ENCODE assay signal across 25 cellular contexts in the genomic region with DNA sequence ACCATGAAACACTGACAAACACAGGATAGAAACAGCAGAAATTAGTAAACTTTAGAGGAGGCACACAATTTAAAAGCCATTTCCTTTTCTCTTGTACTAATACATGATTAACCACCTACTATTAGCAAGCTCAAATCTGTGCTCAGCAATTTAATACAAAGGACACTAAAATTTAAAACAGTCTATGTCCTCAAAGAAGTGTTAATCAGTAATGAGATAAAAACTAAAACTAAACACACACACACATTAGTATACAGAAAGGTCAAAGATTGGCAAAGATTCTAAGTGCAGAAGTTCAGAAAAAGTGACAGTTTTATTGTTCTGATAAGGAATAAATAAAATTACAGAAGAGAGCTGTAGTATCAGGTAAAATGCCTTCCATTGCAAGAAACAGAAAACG.
DNase-seq lines count a peak whose midpoint lies in the region; ATAC-seq, FAIRE-seq and TF ChIP-seq lines count a peak whose summit lies in the region.
"Had no signal": no experiment of that assay in that cellular context is flagged by ENCODE, and none has a peak within 500 bp of the region (broad histone marks: within the 10 kb centered on the region; RNA-seq: fewer than 3 reads in every experiment).

No MANE protein-coding gene starts in this region.

- H3K4me3 Mint-ChIP-seq in GM23338 (no peak overlapping the region), progenitor cell of endocrine pancreas (ENCODE audit: low read depth) (no peak overlapping the region)
- H3K4me3 Mint-ChIP-seq: B cell; CD4-positive, CD25-positive, alpha-beta regulatory T cell; CD8-positive, alpha-beta T cell; HFFc6 had no signal

- H2AFZ ChIP-seq in GM23338, result no peak overlapping the region
- H2AFZ ChIP-seq: GM23248 had no signal

- peaks cover 2% of the 10 kb centered on the region; the same call in 1 of the 3 replicates for H3K4me1 Mint-ChIP-seq in GM23338
- peaks cover 32% of the 10 kb centered on the region for H3K4me1 Mint-ChIP-seq in progenitor cell of endocrine pancreas (ENCODE audit: low read depth)
- H3K4me1 Mint-ChIP-seq: B cell had no signal

- H3K4me1 ChIP-seq in GM23338 (ENCODE audit: insufficient read depth) (no peaks in the 10 kb centered on the region), kidney (ENCODE audit: control insufficient read depth in 1 of 2, insufficient read depth in 1 of 2, low read depth in 1 of 2, low read length in 2 of 2) (peaks cover 0 to 5% of the 10 kb centered on the region in 2 donors), liver (ENCODE audit: control insufficient read depth in 4 of 4, insufficient read depth in 4 of 4, low read length in 3 of 4) (peaks cover 5 to 14% (median 5%) of the 10 kb centered on the region in 4 donors)
- H3K4me1 ChIP-seq: Caco-2 had no signal

- H3K4me2 ChIP-seq in GM23338, result no peak overlapping the region
- H3K4me2 ChIP-seq: BLaER1 had no signal

- intact Hi-C loops in kidney (cut with DNase I), result no loop called here
- intact Hi-C loops in left ventricle myocardium superior (cut with micrococcal nuclease), result no loop called here

- no peak for TF ChIP-seq RAD21 in liver (IDR thresholded peaks at IDR 0.05)

- H3K4me3 ChIP-seq in GM23338 (no peak overlapping the region), kidney (ENCODE audit: low read length in 2 of 2) (no peak overlapping the region), liver (ENCODE audit: low read depth in 1 of 3, low read length in 3 of 3) (no peak overlapping the region)
- H3K4me3 ChIP-seq: BLaER1, GM12878, GM23248, HAP-1 had no signal

- no peaks in the 10 kb centered on the region for H3K79me2 ChIP-seq in GM23338 (replicated peaks; ENCODE audit: insufficient read depth)

- H3K36me3 Mint-ChIP-seq in GM23338 (ENCODE audit: low read depth) (no peaks in the 10 kb centered on the region), progenitor cell of endocrine pancreas (ENCODE audit: insufficient read depth) (peaks cover 3% of the 10 kb centered on the region)
- H3K36me3 Mint-ChIP-seq: CD4-positive, CD25-positive, alpha-beta regulatory T cell; CD8-positive, alpha-beta T cell had no signal

- H3K9me2 ChIP-seq in GM23338 (ENCODE audit: insufficient read depth), result no peaks in the 10 kb centered on the region

- in situ Hi-C loops in KBM-7 (cut with MboI; ENCODE audit: low pct_unique_long_range_greater_than_20kb, low sequenced_read_pairs), result no loop called here

- 40% methylated on average over 1 of the region's 1 CpG for WGBS in liver

- H3K27ac Mint-ChIP-seq in GM23338 (peak overlapping the region; percentile 71), progenitor cell of endocrine pancreas (peak overlapping the region; percentile 91)
- H3K27ac Mint-ChIP-seq: B cell; CD4-positive, CD25-positive, alpha-beta regulatory T cell; CD8-positive, alpha-beta T cell; HFFc6 had no signal

- H3K27ac ChIP-seq in GM23338 (ENCODE audit: low read depth) (no peak overlapping the region), kidney (ENCODE audit: low read depth in 2 of 2, low read length in 2 of 2) (no peak overlapping the region), liver (ENCODE audit: low read depth in 1 of 2, low read length in 2 of 2) (no peak overlapping the region)
- H3K27ac ChIP-seq: 22Rv1, BLaER1, C4-2B, GM23248 had no signal

- no peaks in the 10 kb centered on the region for H3K27me3 Mint-ChIP-seq in GM23338 (ENCODE audit: insufficient read depth, low read depth, poor library complexity)
- no peaks in the 10 kb centered on the region for H3K27me3 Mint-ChIP-seq in progenitor cell of endocrine pancreas
- H3K27me3 Mint-ChIP-seq: B cell; CD4-positive, CD25-positive, alpha-beta regulatory T cell had no signal

- DNase-seq in GM23338 (ENCODE audit: low spot score), result no peak
- DNase-seq in kidney, result no peak
- no peak for DNase-seq in progenitor cell of endocrine pancreas (ENCODE audit: low spot score, unreplicated experiment)
- DNase-seq in KBM-7, result no peak
- no peak for DNase-seq in NCI-H2029 treated with DMSO at 0.1 percent for 48 hours (lab: John Stamatoyannopoulos, UW)
- no peak for DNase-seq in left ventricle myocardium superior
- no peak for DNase-seq in H4 (ENCODE audit: low spot score)
- DNase-seq: Caco-2; CD4-positive, CD25-positive, alpha-beta regulatory T cell; CD8-positive, alpha-beta T cell; DMS153; EL; GDM1; GM23248; HFFc6 had no signal

- H3K27me3 ChIP-seq in GM23338 (ENCODE audit: insufficient read depth) (no peaks in the 10 kb centered on the region), liver (ENCODE audit: control insufficient read depth in 4 of 4, insufficient read depth in 4 of 4, low read length in 3 of 4) (no peaks in the 10 kb centered on the region)
- H3K27me3 ChIP-seq: BLaER1 had no signal

- H3F3A ChIP-seq in GM23338 (replicated peaks; ENCODE audit: low read depth), result no peaks in the 10 kb centered on the region

- H3K9me3 ChIP-seq in kidney (ENCODE audit: control insufficient read depth in 1 of 2, low read length in 2 of 2) (no peaks in the 10 kb centered on the region), liver (ENCODE audit: control insufficient read depth in 4 of 4, low read length in 3 of 4) (no peaks in the 10 kb centered on the region)
- H3K9me3 ChIP-seq: BLaER1, Caco-2, HAP-1 had no signal

- H4K20me1 ChIP-seq in GM23338 (replicated peaks; ENCODE audit: insufficient read depth), result no peaks in the 10 kb centered on the region
- H4K20me1 ChIP-seq: BLaER1 had no signal

- no peaks in the 10 kb centered on the region for H3K9me3 Mint-ChIP-seq in GM23338
- no peaks in the 10 kb centered on the region for H3K9me3 Mint-ChIP-seq in progenitor cell of endocrine pancreas (ENCODE audit: low read depth)
- H3K9me3 Mint-ChIP-seq: CD8-positive, alpha-beta T cell; HFFc6 had no signal

- no peak for TF ChIP-seq CTCF in GM23338 (conservative IDR thresholded peaks at IDR 0.05; ENCODE audit: low read depth in 2 of 2)
- no peak for TF ChIP-seq CTCF in kidney (IDR thresholded peaks at IDR 0.05; ENCODE audit: borderline replicate concordance, extremely low read depth, insufficient read depth)
- TF ChIP-seq CTCF in liver (IDR thresholded peaks at IDR 0.05; ENCODE audit: low read depth, low read length, missing input control), result no peak
- TF ChIP-seq CTCF in progenitor cell of endocrine pancreas (IDR thresholded peaks at IDR 0.05; ENCODE audit: unreplicated experiment), result no peak

- H3K36me3 ChIP-seq in GM23338 (ENCODE audit: insufficient read depth), result no peaks in the 10 kb centered on the region
- no peaks in the 10 kb centered on the region for H3K36me3 ChIP-seq in kidney (ENCODE audit: control insufficient read depth in 1 of 2, insufficient read depth in 2 of 2, low read length in 2 of 2)
- no peaks in the 10 kb centered on the region for H3K36me3 ChIP-seq in liver (ENCODE audit: control insufficient read depth in 4 of 4, insufficient read depth in 3 of 4, low read depth in 1 of 4, low read length in 3 of 4)
- H3K36me3 ChIP-seq: BLaER1, HAP-1 had no signal

- H3K9ac ChIP-seq in kidney (ENCODE audit: low read length in 2 of 2) (no peak overlapping the region), liver (ENCODE audit: low read depth in 1 of 2, low read length in 2 of 2) (no peak overlapping the region)
- H3K9ac ChIP-seq: BLaER1, GM23248 had no signal

- ATAC-seq in GM23338 (no peak), left ventricle myocardium superior (no peak)
- ATAC-seq: CD8-positive, alpha-beta T cell; GM12878 had no signal

- FAIRE-seq in kidney (lab: Jason Lieb, UNC), result peak; percentile 66
- FAIRE-seq: A204.1, GM12878, GM19239, H54 had no signal

TF ChIP-seq in GM23338, 12 proteins besides CTCF, POLR2A, EP300 and RAD21 (continues in another document):
- no peak for TF ChIP-seq STAT1 (IDR thresholded peaks at IDR 0.05; ENCODE audit: unreplicated experiment)

TF ChIP-seq in liver, 16 proteins besides CTCF, POLR2A, EP300 and RAD21:
- peak; percentile 33 for TF ChIP-seq SP1 (IDR thresholded peaks at IDR 0.05)
- TF ChIP-seq YY1 (IDR thresholded peaks at IDR 0.05), result peak; percentile 14
- peak; percentile 24 to 33 for TF ChIP-seq HNF4A (conservative IDR thresholded peaks at IDR 0.05)
- TF ChIP-seq, protein P1, sequence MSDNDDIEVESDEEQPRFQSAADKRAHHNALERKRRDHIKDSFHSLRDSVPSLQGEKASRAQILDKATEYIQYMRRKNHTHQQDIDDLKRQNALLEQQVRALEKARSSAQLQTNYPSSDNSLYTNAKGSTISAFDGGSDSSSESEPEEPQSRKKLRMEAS (IDR thresholded peaks at IDR 0.05), result no peak
